In genomic region chr19:20423381-20424207, GRCh38 we compare ENCODE assay signal across 8 cellular contexts.
DNase-seq lines count a peak whose midpoint lies in the region; ATAC-seq, FAIRE-seq and TF ChIP-seq lines count a peak whose summit lies in the region.

No MANE protein-coding gene starts in this region.

- in situ Hi-C loops in Caki2 (cut with HindIII; ENCODE audit: low pct_unique_long_range_greater_than_20kb, low sequenced_read_pairs) = no loop called here

- intact Hi-C loops in left cardiac atrium (cut with DNase I) = no loop called here

- DNase-seq in Caki2 (ENCODE audit: low read depth) = peak; percentile 77
- peak; percentile 2 for DNase-seq in NCI-H187 treated with DMSO at 0.1 percent for 48 hours (lab: John Stamatoyannopoulos, UW)
- peak in 34 of 56 donors; percentile 2 to 54 (median 26) for DNase-seq in amygdala (lab: John Stamatoyannopoulos, UW)
- peak; percentile 59 for DNase-seq in left cardiac atrium
- peak; percentile 65 for DNase-seq in pons (ENCODE audit: low spot score)
- DNase-seq in H54 (ENCODE audit: insufficient read length, low spot score) = no peak
- no peak for DNase-seq in NCI-H510A (lab: John Stamatoyannopoulos, UW)

- no peak for FAIRE-seq in H54 (lab: Jason Lieb, UNC)

- peak; percentile 64 to 75 for ATAC-seq in left cardiac atrium
- no peak for ATAC-seq in GM21367 (IDR thresholded peaks at IDR 0.05; ENCODE audit: unreplicated experiment)

- TF ChIP-seq POLR2A in H54 (IDR thresholded peaks at IDR 0.05; ENCODE audit: low read depth, low read length) = no peak

Comparison
In these comparisons a context has a peak if more than half of its experiments do, and no peak if none do; other contexts are left out.
1. DNase-seq: peak in Caki2 (single experiment), NCI-H187 treated with DMSO at 0.1 percent for 48 hours (single experiment), amygdala (34 of 56), left cardiac atrium (single experiment) and pons (single experiment); none in H54 (single experiment) and NCI-H510A (single experiment).